12 cellular contexts compared by ENCODE assay signal in the genomic region with DNA sequence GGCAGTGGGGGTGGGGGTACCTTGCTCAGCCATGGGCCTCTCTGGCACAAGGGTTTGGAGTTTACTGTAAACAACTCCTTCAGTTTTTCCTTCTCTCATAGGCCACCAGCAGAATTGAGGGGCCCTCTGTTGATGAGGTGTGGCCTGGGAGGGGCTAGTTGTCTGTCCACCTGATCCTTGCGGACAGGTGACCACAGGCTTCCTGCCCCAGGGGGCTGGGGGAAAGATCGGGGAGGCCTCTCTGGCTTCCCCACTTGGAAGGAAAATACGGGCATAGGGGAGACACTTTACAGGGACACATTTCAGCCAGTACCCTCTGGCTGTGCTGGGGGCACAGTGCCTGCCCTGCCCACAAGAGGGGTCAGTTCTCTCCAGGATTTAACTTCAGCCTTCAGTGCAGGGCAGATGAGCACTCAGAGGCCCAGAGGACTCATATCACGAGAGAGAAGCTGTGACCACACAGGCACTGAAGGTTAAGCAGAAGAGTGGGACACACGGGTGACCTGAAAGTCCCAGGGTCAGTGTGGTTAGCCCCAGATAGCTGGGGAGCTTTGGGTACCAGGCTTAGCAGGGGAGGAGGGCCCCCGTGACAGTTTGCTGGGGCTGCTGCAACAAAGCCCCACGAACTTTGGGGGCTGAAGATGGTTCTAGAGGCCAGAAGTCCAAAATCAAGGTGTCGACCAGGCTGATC.
DNase-seq lines count a peak whose midpoint lies in the region; ATAC-seq, FAIRE-seq and TF ChIP-seq lines count a peak whose summit lies in the region.
"Had no signal": no experiment of that assay in that cellular context is flagged by ENCODE, and none has a peak within 500 bp of the region (broad histone marks: within the 10 kb centered on the region; RNA-seq: fewer than 3 reads in every experiment).

No MANE protein-coding gene starts in this region.

- 53% methylated on average over 7 of the region's 8 CpGs for WGBS in K562 (ENCODE audit: insufficient coverage, low coverage, missing lambda C conversion rate)

- no peak for DNase-seq in activated CD4-positive, alpha-beta T cell treated with anti-CD3 and anti-CD28 coated beads, Interleukin-2, amount 10 ng/mL, durations not matched to agents 7 days and 5 days
- no peak for DNase-seq in activated CD4-positive, alpha-beta T cell treated with anti-CD3 and anti-CD28 coated beads, Interleukin-2, amount 50 U/mL, for 4 hours
- peak in 1 of 4 experiments; percentile 21 for DNase-seq in K562 (ENCODE audit: extremely low read depth in 1 of 4, low spot score in 3 of 4)
- DNase-seq in naive B cell: no peak
- DNase-seq in tibial artery: no peak
- DNase-seq in HAP-1 (ENCODE audit: low spot score in 2 of 2): no peak
- DNase-seq: stimulated activated naive CD4-positive, alpha-beta T cell had no signal

- intact Hi-C loops in K562 (cut with micrococcal nuclease) (no loop called here), tibial artery (cut with DNase I; ENCODE audit: low total_unique reads) (no loop called here)

- in situ Hi-C loops in K562 (cut with MboI): no loop called here
- in situ Hi-C loops in HAP-1 (cut with MboI; ENCODE audit: low sequenced_read_pairs): no loop called here

- ATAC-seq in K562: no peak
- no peak for ATAC-seq in naive B cell (ENCODE audit: low read depth in 2 of 2)
- no peak for ATAC-seq in GM19328 (IDR thresholded peaks at IDR 0.05; ENCODE audit: unreplicated experiment)
- ATAC-seq in GM18867 (IDR thresholded peaks at IDR 0.05; ENCODE audit: unreplicated experiment): no peak
- ATAC-seq: SK-N-SH treated with all-trans-retinoic acid at 6 μM for 48 hours had no signal

- H3K27me3 ChIP-seq in K562 (ENCODE audit: control insufficient read depth in 2 of 2, insufficient read depth in 2 of 2, low read length in 2 of 2) (no peaks in the 10 kb centered on the region), tibial artery (no peaks in the 10 kb centered on the region), HAP-1 (ENCODE audit: low read depth) (no peaks in the 10 kb centered on the region)

- no peak overlapping the region for H3K4me3 Mint-ChIP-seq in activated CD4-positive, alpha-beta T cell treated with anti-CD3 and anti-CD28 coated beads, Interleukin-2, amount 10 ng/mL, durations not matched to agents 7 days and 5 days
- H3K4me3 Mint-ChIP-seq in naive B cell: peak overlapping the region in 1 of 8 donors; percentile 56

- H4K20me1 ChIP-seq in K562 (replicated peaks; ENCODE audit: control insufficient read depth, insufficient read depth, low read length): peaks cover 64% of the 10 kb centered on the region

- H3K4me1 ChIP-seq in K562 (replicated peaks in 1 of 2; ENCODE audit: control insufficient read depth in 2 of 2, insufficient read depth in 2 of 2, low read length in 2 of 2) (peaks cover 42 to 74% of the 10 kb centered on the region in 2 experiments), tibial artery (peaks cover 9 to 96% (median 92%) of the 10 kb centered on the region in 4 donors), HAP-1 (peaks cover 13% of the 10 kb centered on the region)

- TF ChIP-seq CTCF in K562 (IDR thresholded peaks at IDR 0.05 in 2 of 3, conservative IDR thresholded peaks at IDR 0.05 in 1 of 3; ENCODE audit: insufficient read depth in 2 of 3, low read depth in 1 of 3, low read length in 3 of 3) (no peak), tibial artery (IDR thresholded peaks at IDR 0.05) (no peak)

- peak overlapping the region; percentile 60 for H3K27ac Mint-ChIP-seq in activated CD4-positive, alpha-beta T cell treated with anti-CD3 and anti-CD28 coated beads, Interleukin-2, amount 10 ng/mL, durations not matched to agents 7 days and 5 days
- H3K27ac Mint-ChIP-seq in naive B cell: peak overlapping the region in 4 of 6 donors; percentile 38 to 68 (median 51)

- peak; percentile 23 for FAIRE-seq in K562 (lab: Jason Lieb, UNC)
- FAIRE-seq: A204.1 had no signal

- peaks cover 8% of the 10 kb centered on the region for H3K9me1 ChIP-seq in K562 (ENCODE audit: control insufficient read depth, insufficient read depth, low read length)

- no TSS peak for BruUV-seq in K562 (replicated peaks; lab: Mats Ljungman, UMichigan)

- H3K9ac ChIP-seq in K562 (ENCODE audit: insufficient read depth in 1 of 2, low read depth in 2 of 2, low read length in 2 of 2): peak overlapping the region in 1 of 2 experiments; percentile 70; a peak in 2 of 4 replicates

- no peaks in the 10 kb centered on the region for H3K9me3 Mint-ChIP-seq in activated CD4-positive, alpha-beta T cell treated with anti-CD3 and anti-CD28 coated beads, Interleukin-2, amount 10 ng/mL, durations not matched to agents 7 days and 5 days
- H3K9me3 Mint-ChIP-seq in naive B cell: no peaks in the 10 kb centered on the region

- peaks cover 89% of the 10 kb centered on the region for H3K4me1 Mint-ChIP-seq in activated CD4-positive, alpha-beta T cell treated with anti-CD3 and anti-CD28 coated beads, Interleukin-2, amount 10 ng/mL, durations not matched to agents 7 days and 5 days
- H3K4me1 Mint-ChIP-seq in naive B cell: peaks cover 52 to 68% (median 58%) of the 10 kb centered on the region in 3 donors

- H3K36me3 ChIP-seq in K562 (ENCODE audit: control insufficient read depth, insufficient read depth, low read length) (peaks cover 6% of the 10 kb centered on the region; the same call in 1 of the 3 replicates), tibial artery (no peaks in the 10 kb centered on the region), HAP-1 (replicated peaks) (no peaks in the 10 kb centered on the region)

- H3K4me3 ChIP-seq in K562 (no peak overlapping the region), tibial artery (no peak overlapping the region), HAP-1 (no peak overlapping the region)
- H3K4me3 ChIP-seq: smooth muscle cell had no signal

- no peak for TF ChIP-seq POLR2A in K562 (conservative IDR thresholded peaks at IDR 0.05)

- TF ChIP-seq RAD21 in K562 (CRISPR knock-in tag; conservative IDR thresholded peaks at IDR 0.05 in 1 of 2, IDR thresholded peaks at IDR 0.05 in 1 of 2): no peak

- peaks cover 54% of the 10 kb centered on the region for H3K36me3 Mint-ChIP-seq in activated CD4-positive, alpha-beta T cell treated with anti-CD3 and anti-CD28 coated beads, Interleukin-2, amount 10 ng/mL, durations not matched to agents 7 days and 5 days (ENCODE audit: low read depth)
- H3K36me3 Mint-ChIP-seq in naive B cell: no peaks in the 10 kb centered on the region

- POLR2A ChIA-PET in activated CD4-positive, alpha-beta T cell treated with anti-CD3 and anti-CD28 coated beads, Interleukin-2, amount 10 ng/mL, durations not matched to agents 7 days and 5 days (lab: Charles Lee): no interaction called here
- POLR2A ChIA-PET in K562 (lab: Yijun Ruan, JAX): interaction anchor here (0.8 kb wide), 1 partner anchor 10 kb away, joined by 3 read pairs; no protein-coding TSS in a partner anchor

- H3K9me3 ChIP-seq in K562 (replicated peaks; ENCODE audit: control insufficient read depth, insufficient read depth, low read depth, low read length) (no peaks in the 10 kb centered on the region), tibial artery (no peaks in the 10 kb centered on the region), HAP-1 (no peaks in the 10 kb centered on the region)

- no peak overlapping the region for H2AFZ ChIP-seq in K562 (ENCODE audit: low read depth, low read length)

- H3K27me3 Mint-ChIP-seq in activated CD4-positive, alpha-beta T cell treated with anti-CD3 and anti-CD28 coated beads, Interleukin-2, amount 10 ng/mL, durations not matched to agents 7 days and 5 days: no peaks in the 10 kb centered on the region
- H3K27me3 Mint-ChIP-seq in naive B cell: no peaks in the 10 kb centered on the region

- no peak for TF ChIP-seq EP300 in K562 (IDR thresholded peaks at IDR 0.05; ENCODE audit: low read length)

- H3K79me2 ChIP-seq in K562 (ENCODE audit: control insufficient read depth, insufficient read depth, low read length): peaks cover 55% of the 10 kb centered on the region

- CTCF ChIA-PET in activated CD4-positive, alpha-beta T cell treated with anti-CD3 and anti-CD28 coated beads, Interleukin-2, amount 10 ng/mL, durations not matched to agents 7 days and 5 days (lab: Charles Lee): interaction anchor here (0.9 to 1.5 kb wide), 6 partner anchors 10 to 115 kb away, joined by 3 to 4 read pairs (median 3); no protein-coding TSS in a partner anchor
- CTCF ChIA-PET in K562 (lab: Yijun Ruan, JAX; ENCODE audit: low intra/inter-chr PET ratio): no interaction called here

- H3K27ac ChIP-seq in K562 (ENCODE audit: extremely low read depth, low read depth, low read length) (no peak overlapping the region), tibial artery (peak overlapping the region; percentile 59 to 97)

- no peak overlapping the region for H3K4me2 ChIP-seq in K562 (ENCODE audit: insufficient read depth, low read length)

TF ChIP-seq in K562, 482 proteins besides CTCF, POLR2A, EP300 and RAD21:
- TF ChIP-seq NR2C2 (CRISPR knock-in tag; IDR thresholded peaks at IDR 0.05) (no peak), NR2C2 (tag; IDR thresholded peaks at IDR 0.05) (0 out of 2 replicates have a peak, but pooled peaks have one; percentile 62), BRD4 (IDR thresholded peaks at IDR 0.05) (no peak)
